In the genomic region with DNA sequence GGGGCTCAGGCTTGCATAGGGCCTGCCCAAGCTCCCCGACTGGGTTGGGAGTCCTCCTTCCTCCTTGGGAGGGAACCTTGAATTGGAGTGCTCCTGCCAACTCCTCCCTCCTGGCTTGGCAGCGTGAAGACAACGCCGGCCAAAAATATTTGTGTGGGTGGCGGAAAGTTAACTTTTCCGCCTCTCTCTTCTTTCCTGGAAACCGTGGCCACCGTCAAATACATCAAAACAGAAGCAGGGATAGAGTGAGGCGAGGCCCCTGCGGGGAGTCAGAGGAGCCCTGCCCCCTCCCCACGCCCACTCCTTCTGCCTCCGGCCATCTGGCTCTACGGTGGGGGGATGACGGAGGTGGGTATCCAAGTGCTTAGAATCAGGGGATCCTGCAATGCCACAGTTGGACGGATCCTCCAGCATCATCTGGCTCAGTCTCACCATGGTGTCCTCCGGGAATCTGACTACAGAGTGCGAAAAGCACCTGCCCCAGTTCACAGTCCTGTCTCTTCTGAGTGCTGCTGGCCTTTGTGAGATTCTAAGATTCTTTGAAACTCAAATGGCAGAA, we compare ENCODE assay signal across 11 cellular contexts. TPM values are rescaled to one million over a fixed set of nuclear protein-coding genes. Genes with fewer than 3 reads are reported as not detected.
DNase-seq lines count a peak whose midpoint lies in the region; ATAC-seq, FAIRE-seq and TF ChIP-seq lines count a peak whose summit lies in the region.
"Had no signal": no experiment of that assay in that cellular context is flagged by ENCODE, and none has a peak within 500 bp of the region (broad histone marks: within the 10 kb centered on the region; RNA-seq: fewer than 3 reads in every experiment).

No MANE protein-coding gene starts in this region.

- no peak for FAIRE-seq in pancreas (lab: Jason Lieb, UNC)
- FAIRE-seq: GM18507 had no signal

- CTCF ChIA-PET in RWPE1 (lab: Yijun Ruan, JAX): interaction anchor here (0.5 to 1.1 kb wide), 3 partner anchors 36 to 153 kb away, joined by 3 to 4 read pairs (median 4); no protein-coding TSS in a partner anchor

- intact Hi-C loops in pancreas (cut with DNase I): no loop called here

- DNase-seq in BE2C (peak; percentile 59), RWPE1 (ENCODE audit: low spot score) (no peak), fibroblast of the conjunctiva (ENCODE audit: low read depth) (peak; percentile 50), pancreas (peak in 4 of 6 donors; percentile 69 to 78 (median 75)), dedifferentiated amniotic fluid mesenchymal stem cell (ENCODE audit: extremely low spot score) (no peak), nephron progenitor cell (no peak)

- H3K36me3 ChIP-seq in BE2C (no peaks in the 10 kb centered on the region), pancreas (no peaks in the 10 kb centered on the region)

- H3K4me3 ChIP-seq in BE2C (ENCODE audit: low read depth, low read length) (0 out of 2 replicates have a peak overlapping the region, but pooled peaks have one; percentile 15), pancreas (peak overlapping the region in 1 of 4 donors; percentile 8)

- H3K9me3 Mint-ChIP-seq in nephron progenitor cell: no peaks in the 10 kb centered on the region
- H3K9me3 Mint-ChIP-seq: CD14-positive monocyte had no signal

- H3K27me3 ChIP-seq in BE2C: no peaks in the 10 kb centered on the region
- no peaks in the 10 kb centered on the region for H3K27me3 ChIP-seq in pancreas

- no peak for TF ChIP-seq CTCF in BE2C (IDR thresholded peaks at IDR 0.05; ENCODE audit: low read depth, low read length)
- no peak for TF ChIP-seq CTCF in RWPE1 (conservative IDR thresholded peaks at IDR 0.05; ENCODE audit: low read depth)
- TF ChIP-seq CTCF in pancreas (IDR thresholded peaks at IDR 0.05): no peak
- TF ChIP-seq CTCF in nephron progenitor cell (IDR thresholded peaks at IDR 0.05): no peak

- peak; percentile 42 to 54 (median 49) for ATAC-seq in pancreas
- no peak for ATAC-seq in GM21529 (IDR thresholded peaks at IDR 0.05; ENCODE audit: unreplicated experiment)
- no peak for ATAC-seq in GM19452 (IDR thresholded peaks at IDR 0.05; ENCODE audit: unreplicated experiment)

- POLR2A ChIA-PET in RWPE1 (lab: Yijun Ruan, JAX; ENCODE audit: low non-redundant PET): no interaction called here

- H3K27ac ChIP-seq in RWPE1 (peak overlapping the region; percentile 46), pancreas (peak overlapping the region; percentile 72 to 91 (median 81))
- H3K27ac ChIP-seq: KMS-11 had no signal

- H3K27me3 Mint-ChIP-seq in nephron progenitor cell (ENCODE audit: low read depth, poor library complexity): peaks cover 32% of the 10 kb centered on the region

- WGBS in pancreas, 2 donors: 4 to 5% methylated on average over 17 of the region's 17 CpGs

- H3K27ac Mint-ChIP-seq in nephron progenitor cell: no peak overlapping the region
- H3K27ac Mint-ChIP-seq: CD14-positive monocyte had no signal

- H3K9me3 ChIP-seq in BE2C (no peaks in the 10 kb centered on the region), pancreas (no peaks in the 10 kb centered on the region)

- H3K4me1 Mint-ChIP-seq in nephron progenitor cell: peaks cover 54% of the 10 kb centered on the region
- H3K4me1 Mint-ChIP-seq: CD14-positive monocyte had no signal

- H3K4me1 ChIP-seq in BE2C (peaks cover 49% of the 10 kb centered on the region), pancreas (peaks cover 60 to 71% (median 65%) of the 10 kb centered on the region in 3 donors)

- no peak overlapping the region for H3K4me3 Mint-ChIP-seq in nephron progenitor cell

- H3K36me3 Mint-ChIP-seq in nephron progenitor cell (ENCODE audit: low read depth): no peaks in the 10 kb centered on the region
- H3K36me3 Mint-ChIP-seq: CD14-positive monocyte had no signal

RNA-seq across cellular contexts. Expression of a gene that starts 25.2 kb away (rescaled TPM):
- 35.2 TPM for polyA plus RNA-seq in BE2C (2012; ENCODE audit: insufficient read depth, insufficient read length, low read depth)
- 10 to 100 TPM; 23.3 to 68.3 (median 28.4) TPM for total RNA-seq in pancreas
- polyA plus RNA-seq in pancreas: 10 to 100 TPM; 28.8 TPM
- polyA plus RNA-seq: CD14-positive monocyte had no signal

RNA-seq across cellular contexts. Expression of a gene that starts 45.8 kb away (rescaled TPM):
- 1.4 TPM for polyA plus RNA-seq in BE2C (2012; ENCODE audit: insufficient read depth, insufficient read length, low read depth)
- under 1 TPM in 5 of 6 donors, not detected in 1; 0.05 to 0.50 (median 0.31) TPM for total RNA-seq in pancreas
- polyA plus RNA-seq in pancreas: under 1 TPM; 0.23 to 0.28 TPM
- polyA plus RNA-seq: CD14-positive monocyte had no signal

Comparison
In these comparisons a context has a peak if more than half of its experiments do, and no peak if none do; other contexts are left out.
1. DNase-seq: peak in BE2C (single experiment), fibroblast of the conjunctiva (single experiment) and pancreas (4 of 6); none in RWPE1 (single experiment), dedifferentiated amniotic fluid mesenchymal stem cell (single experiment) and nephron progenitor cell (single experiment).
2. ATAC-seq: peak in pancreas (4 of 4); none in GM21529 (single experiment) and GM19452 (single experiment).